18 cellular contexts compared by ENCODE assay signal in the genomic region with DNA sequence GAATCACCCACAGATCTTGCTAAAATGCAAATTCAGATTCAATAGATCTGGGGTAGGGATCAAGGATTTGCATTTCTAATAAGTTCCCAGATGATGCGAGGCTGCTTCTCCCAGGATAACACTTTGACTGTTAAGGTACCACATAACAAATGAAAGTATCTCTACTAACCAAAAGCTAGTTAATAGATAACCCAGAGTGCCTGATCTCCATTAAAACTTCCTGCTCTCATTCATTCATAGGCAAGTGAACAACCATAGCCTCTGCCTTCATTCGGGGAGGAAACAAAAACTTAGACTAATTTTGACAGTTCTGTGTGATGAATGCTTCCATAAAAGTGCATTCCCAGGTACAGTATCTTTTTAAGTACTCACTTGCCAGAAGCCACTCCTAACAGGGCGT.
DNase-seq lines count a peak whose midpoint lies in the region; ATAC-seq lines count a peak whose summit lies in the region.
"Had no signal": no experiment of that assay in that cellular context is flagged by ENCODE, and none has a peak within 500 bp of the region (broad histone marks: within the 10 kb centered on the region; RNA-seq: fewer than 3 reads in every experiment).

No MANE protein-coding gene starts in this region.

- ATAC-seq in HG03135 (IDR thresholded peaks at IDR 0.05; ENCODE audit: unreplicated experiment) = no peak
- ATAC-seq: GM12878 had no signal

- DNase-seq in Caki2 (ENCODE audit: low read depth) = peak; percentile 4
- DNase-seq in NCI-H526 (lab: John Stamatoyannopoulos, UW) = peak; percentile 79 to 84
- peak; percentile 56 for DNase-seq in kidney tubule cell (ENCODE audit: low spot score)
- DNase-seq in renal cortical epithelial cell (ENCODE audit: low read depth) = peak; percentile 75
- DNase-seq in activated CD8-positive, alpha-beta memory T cell treated with anti-CD3 and anti-CD28 coated beads, Interleukin-2, amount 50 U/mL, for 48 hours = no peak
- DNase-seq in NCI-H1092 (lab: John Stamatoyannopoulos, UW) = no peak
- DNase-seq: ACHN; BE2C; C1 segment of cervical spinal cord; CD4-positive, CD25-positive, alpha-beta regulatory T cell; CD8-positive, alpha-beta memory T cell; COR-L47; DND-41; EL; GM23248; KG1 had no signal

- in situ Hi-C loops in Caki2 (cut with HindIII; ENCODE audit: low pct_unique_long_range_greater_than_20kb, low sequenced_read_pairs) = no loop called here

Comparison
In these comparisons a context has a peak if more than half of its experiments do, and no peak if none do; other contexts are left out.
1. DNase-seq: peak in Caki2 (single experiment), NCI-H526 (2 of 2), kidney tubule cell (single experiment) and renal cortical epithelial cell (single experiment); none in activated CD8-positive, alpha-beta memory T cell treated with anti-CD3 and anti-CD28 coated beads, Interleukin-2, amount 50 U/mL, for 48 hours (single experiment) and NCI-H1092 (single experiment).